Comparison of ENCODE assay signal across 1 cellular context in the genomic region with DNA sequence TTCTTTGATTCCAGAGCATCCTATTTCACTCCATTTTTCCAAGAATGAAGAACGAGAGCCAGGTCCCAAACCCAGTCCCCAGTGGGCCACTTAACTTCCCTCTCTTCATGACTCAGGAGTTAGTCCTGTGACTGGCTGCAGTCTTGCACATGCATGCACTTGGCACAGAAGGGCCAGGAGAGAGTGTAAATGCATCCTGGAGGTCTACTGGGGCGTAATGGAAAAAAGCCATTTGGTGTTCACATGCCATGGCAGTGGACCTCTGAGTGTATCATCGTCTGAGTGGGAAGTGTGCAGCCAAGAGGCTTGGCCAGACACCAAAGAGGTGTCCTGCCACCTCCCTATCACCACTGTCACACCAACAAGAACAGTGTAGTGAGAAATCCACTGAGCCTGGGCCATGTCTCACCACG.
TF ChIP-seq lines count a peak whose summit lies in the region.

No MANE protein-coding gene starts in this region.

TF ChIP-seq in GM12878, 131 proteins besides CTCF, POLR2A, EP300 and RAD21 (continued from another document):
- TF ChIP-seq, protein P1, sequence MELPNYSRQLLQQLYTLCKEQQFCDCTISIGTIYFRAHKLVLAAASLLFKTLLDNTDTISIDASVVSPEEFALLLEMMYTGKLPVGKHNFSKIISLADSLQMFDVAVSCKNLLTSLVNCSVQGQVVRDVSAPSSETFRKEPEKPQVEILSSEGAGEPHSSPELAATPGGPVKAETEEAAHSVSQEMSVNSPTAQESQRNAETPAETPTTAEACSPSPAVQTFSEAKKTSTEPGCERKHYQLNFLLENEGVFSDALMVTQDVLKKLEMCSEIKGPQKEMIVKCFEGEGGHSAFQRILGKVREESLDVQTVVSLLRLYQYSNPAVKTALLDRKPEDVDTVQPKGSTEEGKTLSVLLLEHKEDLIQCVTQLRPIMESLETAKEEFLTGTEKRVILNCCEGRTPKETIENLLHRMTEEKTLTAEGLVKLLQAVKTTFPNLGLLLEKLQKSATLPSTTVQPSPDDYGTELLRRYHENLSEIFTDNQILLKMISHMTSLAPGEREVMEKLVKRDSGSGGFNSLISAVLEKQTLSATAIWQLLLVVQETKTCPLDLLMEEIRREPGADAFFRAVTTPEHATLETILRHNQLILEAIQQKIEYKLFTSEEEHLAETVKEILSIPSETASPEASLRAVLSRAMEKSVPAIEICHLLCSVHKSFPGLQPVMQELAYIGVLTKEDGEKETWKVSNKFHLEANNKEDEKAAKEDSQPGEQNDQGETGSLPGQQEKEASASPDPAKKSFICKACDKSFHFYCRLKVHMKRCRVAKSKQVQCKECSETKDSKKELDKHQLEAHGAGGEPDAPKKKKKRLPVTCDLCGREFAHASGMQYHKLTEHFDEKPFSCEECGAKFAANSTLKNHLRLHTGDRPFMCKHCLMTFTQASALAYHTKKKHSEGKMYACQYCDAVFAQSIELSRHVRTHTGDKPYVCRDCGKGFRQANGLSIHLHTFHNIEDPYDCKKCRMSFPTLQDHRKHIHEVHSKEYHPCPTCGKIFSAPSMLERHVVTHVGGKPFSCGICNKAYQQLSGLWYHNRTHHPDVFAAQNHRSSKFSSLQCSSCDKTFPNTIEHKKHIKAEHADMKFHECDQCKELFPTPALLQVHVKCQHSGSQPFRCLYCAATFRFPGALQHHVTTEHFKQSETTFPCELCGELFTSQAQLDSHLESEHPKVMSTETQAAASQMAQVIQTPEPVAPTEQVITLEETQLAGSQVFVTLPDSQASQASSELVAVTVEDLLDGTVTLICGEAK (IDR thresholded peaks at IDR 0.05; ENCODE audit: borderline replicate concordance) = no peak
- TF ChIP-seq USF1 (IDR thresholded peaks at IDR 0.05; ENCODE audit: borderline replicate concordance, extremely low read length, insufficient read depth, low read depth, low read length) (no peak), BCL11A (IDR thresholded peaks at IDR 0.05; ENCODE audit: low read depth, low read length) (no peak), CHD2 (IDR thresholded peaks at IDR 0.05; ENCODE audit: borderline replicate concordance, low read depth, low read length) (no peak), ZBED1 (IDR thresholded peaks at IDR 0.05; ENCODE audit: borderline replicate concordance) (no peak), MEF2B (IDR thresholded peaks at IDR 0.05; ENCODE audit: partially characterized antibody, poor library complexity, severe bottlenecking) (no peak), EZH2 (IDR thresholded peaks at IDR 0.05; ENCODE audit: borderline replicate concordance, control insufficient read depth, low read depth, low read length) (no peak), JUND (IDR thresholded peaks at IDR 0.05; ENCODE audit: low read depth, low read length) (no peak), MAX (IDR thresholded peaks at IDR 0.05; ENCODE audit: low read depth, low read length) (no peak)
TF ChIP-seq in GM12878: peak in this region for 0.
